In genomic region chr2:61015971-61016370, GRCh38 we compare ENCODE assay signal across 8 cellular contexts. TPM values are rescaled to one million over a fixed set of nuclear protein-coding genes. Genes with fewer than 3 reads are reported as not detected.
DNase-seq lines count a peak whose midpoint lies in the region; TF ChIP-seq lines count a peak whose summit lies in the region.

No MANE protein-coding gene starts in this region.

- no peaks in the 10 kb centered on the region for H3K9me3 Mint-ChIP-seq in MCF 10A (ENCODE audit: unreplicated experiment)

- no peak for TF ChIP-seq CTCF in MCF 10A (IDR thresholded peaks at IDR 0.05; ENCODE audit: unreplicated experiment)

- no peaks in the 10 kb centered on the region for H3K27me3 Mint-ChIP-seq in MCF 10A (ENCODE audit: insufficient read depth, unreplicated experiment)

- DNase-seq in MCF 10A (ENCODE audit: unreplicated experiment) = no peak
- no peak for DNase-seq in RKO (ENCODE audit: low spot score)
- DNase-seq in caudate nucleus (lab: John Stamatoyannopoulos, UW) = no peak
- no peak for DNase-seq in NCI-H524 (lab: John Stamatoyannopoulos, UW)
- no peak for DNase-seq in OCI-M1 (lab: John Stamatoyannopoulos, UW)

- H3K4me3 Mint-ChIP-seq in MCF 10A (ENCODE audit: unreplicated experiment) = peak overlapping the region; percentile 91

- no TSS peak for BruUV-seq in MCF 10A (replicated peaks; lab: Mats Ljungman, UMichigan)

- POLR2A ChIA-PET in MCF 10A (lab: Yijun Ruan, JAX) = interaction anchor here (0.6 to 4.6 kb wide), 27 partner anchors 9 to 744 kb away, joined by 3 to 135 read pairs (median 5); partner anchors contain the start of genes PAPOLG, REL and SANBR

- H3K36me3 Mint-ChIP-seq in MCF 10A (ENCODE audit: insufficient read depth, unreplicated experiment) = no peaks in the 10 kb centered on the region

- H3K9me3 ChIP-seq in HUES6 (ENCODE audit: control insufficient read depth, insufficient read depth, low read depth, low read length) (no peaks in the 10 kb centered on the region), mucosa of rectum (ENCODE audit: control insufficient read depth in 2 of 2, low read length in 2 of 2) (no peaks in the 10 kb centered on the region)

- CTCF ChIA-PET in MCF 10A (lab: Yijun Ruan, JAX) = interaction anchor here (0.6 to 0.7 kb wide), 2 partner anchors 56 to 1740 kb away, joined by 3 read pairs; no protein-coding TSS in a partner anchor

- peaks cover 26% of the 10 kb centered on the region for H3K4me1 ChIP-seq in ACC112 (ENCODE audit: control insufficient read depth, insufficient read depth, low read length, unreplicated experiment)
- no peaks in the 10 kb centered on the region for H3K4me1 ChIP-seq in HUES6 (ENCODE audit: control insufficient read depth, insufficient read depth, low read length)
- H3K4me1 ChIP-seq in mucosa of rectum (ENCODE audit: control insufficient read depth in 2 of 2, insufficient read depth in 2 of 2, low read length in 2 of 2) = peaks cover 5 to 11% of the 10 kb centered on the region in 2 donors

- peak overlapping the region; percentile 97 for H3K27ac Mint-ChIP-seq in MCF 10A (ENCODE audit: low read depth, unreplicated experiment)

- H3K36me3 ChIP-seq in ACC112 (ENCODE audit: insufficient read depth, low read length) (peaks cover 2% of the 10 kb centered on the region; the same call in 1 of the 2 replicates), HUES6 (ENCODE audit: control insufficient read depth, insufficient read depth, low read length) (no peaks in the 10 kb centered on the region), mucosa of rectum (ENCODE audit: control insufficient read depth in 2 of 2, insufficient read depth in 2 of 2, low read length in 2 of 2) (peaks cover 1 to 2% of the 10 kb centered on the region in 2 donors)

- H3K27ac ChIP-seq in ACC112 (ENCODE audit: low read depth, low read length) = no peak overlapping the region
- H3K27ac ChIP-seq in HUES6 (ENCODE audit: low read depth, low read length) = no peak overlapping the region
- H3K27ac ChIP-seq in mucosa of rectum (ENCODE audit: low read depth in 2 of 2, low read length in 2 of 2) = peak overlapping the region; percentile 96
- no peak overlapping the region for H3K27ac ChIP-seq in caudate nucleus (ENCODE audit: low read depth, low read length)

- peaks cover 44% of the 10 kb centered on the region for H3K79me2 ChIP-seq in ACC112 (ENCODE audit: control insufficient read depth, insufficient read depth, low read length, unreplicated experiment)

- H3K4me3 ChIP-seq in ACC112 (ENCODE audit: low read depth, low read length) (peak overlapping the region; percentile 87), HUES6 (ENCODE audit: low read depth, low read length) (peak overlapping the region; percentile 93), mucosa of rectum (ENCODE audit: low read length in 2 of 2) (peak overlapping the region; percentile 80 to 99)

- H3K27me3 ChIP-seq in ACC112 (ENCODE audit: insufficient read depth, low read length) (no peaks in the 10 kb centered on the region), HUES6 (ENCODE audit: control insufficient read depth, insufficient read depth, low read length) (no peaks in the 10 kb centered on the region), mucosa of rectum (ENCODE audit: control insufficient read depth in 2 of 2, insufficient read depth in 2 of 2, low read length in 2 of 2) (no peaks in the 10 kb centered on the region)

- H3K4me1 Mint-ChIP-seq in MCF 10A (ENCODE audit: insufficient read depth, unreplicated experiment) = peaks cover 6% of the 10 kb centered on the region

- no peak overlapping the region for H2AFZ ChIP-seq in ACC112 (ENCODE audit: low read length, unreplicated experiment)

- H3K9ac ChIP-seq in HUES6 (ENCODE audit: low read length) (no peak overlapping the region), mucosa of rectum (ENCODE audit: low read depth in 1 of 2, low read length in 2 of 2) (peak overlapping the region; percentile 92 to 98)

- intact Hi-C loops in MCF 10A (cut with micrococcal nuclease) = no loop called here

RNA-seq across cellular contexts. Expression of gene PEX13, which starts 1.5 kb away (rescaled TPM):
- 18.5 and 18.6 TPM in 2 replicates for total RNA-seq in MCF 10A (2022)

RNA-seq across cellular contexts. Expression of gene PUS10, which starts 2.1 kb away (rescaled TPM):
- total RNA-seq in MCF 10A (2022) = 5.0 and 6.9 TPM in 2 replicates

RNA-seq across cellular contexts. Expression of gene SANBR, which starts 49.7 kb away (rescaled TPM):
- total RNA-seq in MCF 10A (2022) = 5.2 and 8.3 TPM in 2 replicates

Comparison
In these comparisons a context has a peak if more than half of its experiments do, and no peak if none do; other contexts are left out.
1. H3K27ac ChIP-seq: peak in mucosa of rectum (2 of 2); none in ACC112 (single experiment), HUES6 (single experiment) and caudate nucleus (single experiment).
2. Peak in every context shown above with its lines, with median percentiles within 50 percentile points of each other: H3K4me3 ChIP-seq.